21 cellular contexts compared by ENCODE assay signal in the genomic region with DNA sequence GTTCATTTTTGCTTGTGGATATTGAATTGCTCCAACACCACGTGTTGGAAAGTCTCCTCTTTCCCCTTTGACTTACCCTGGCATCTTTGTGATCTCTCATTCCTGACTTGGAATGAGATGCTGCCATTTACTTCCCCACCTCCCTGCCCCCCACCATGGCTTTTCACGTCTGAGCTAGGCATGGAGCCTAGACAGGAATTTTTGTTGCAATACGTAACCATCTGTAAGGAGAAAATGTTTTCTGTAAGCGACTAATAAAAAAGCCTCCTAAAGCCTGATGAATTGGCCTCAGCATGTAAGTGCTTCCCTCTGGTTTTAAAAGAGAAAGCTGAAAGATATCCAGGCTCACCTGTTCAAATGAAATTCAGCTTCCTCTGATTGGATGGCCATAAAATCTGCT.
DNase-seq lines count a peak whose midpoint lies in the region; ATAC-seq and TF ChIP-seq lines count a peak whose summit lies in the region.
"Had no signal": no experiment of that assay in that cellular context is flagged by ENCODE, and none has a peak within 500 bp of the region (broad histone marks: within the 10 kb centered on the region; RNA-seq: fewer than 3 reads in every experiment).

No MANE protein-coding gene starts in this region.

- no peaks in the 10 kb centered on the region for H3K9me3 ChIP-seq in neural progenitor cell (ENCODE audit: low read depth)

- ATAC-seq in GM18498 (IDR thresholded peaks at IDR 0.05; ENCODE audit: unreplicated experiment) = no peak
- ATAC-seq: Panc1 had no signal

- no peak overlapping the region for H2AFZ ChIP-seq in neural progenitor cell (replicated peaks)

- H3K4me1 Mint-ChIP-seq in neural progenitor cell = peaks cover 16% of the 10 kb centered on the region

- H3K36me3 ChIP-seq in neural progenitor cell = no peaks in the 10 kb centered on the region
- H3K36me3 ChIP-seq: BE2C, MG63 had no signal

- peak overlapping the region; percentile 76 for H3K27ac Mint-ChIP-seq in neural progenitor cell

- no peak overlapping the region for H3K9ac ChIP-seq in neural progenitor cell

- H3K9me3 Mint-ChIP-seq in neural progenitor cell = no peaks in the 10 kb centered on the region

- peaks cover 18% of the 10 kb centered on the region for H3F3A ChIP-seq in neural progenitor cell (ENCODE audit: low read depth)

- H3K79me2 ChIP-seq in neural progenitor cell (ENCODE audit: low read depth) = no peaks in the 10 kb centered on the region

- H3K4me3 ChIP-seq in neural progenitor cell = no peak overlapping the region
- H3K4me3 ChIP-seq: MG63 had no signal

- no peak for TF ChIP-seq CTCF in neural progenitor cell (IDR thresholded peaks at IDR 0.05)

- no peak overlapping the region for H3K4me3 Mint-ChIP-seq in neural progenitor cell

- H3K27me3 ChIP-seq in neural progenitor cell = no peaks in the 10 kb centered on the region
- H3K27me3 ChIP-seq: BE2C, MG63 had no signal

- H3K36me3 Mint-ChIP-seq in neural progenitor cell = no peaks in the 10 kb centered on the region

- no peak overlapping the region for H3K4me2 ChIP-seq in neural progenitor cell

- H3K4me1 ChIP-seq in neural progenitor cell = peaks cover 16% of the 10 kb centered on the region

- no peaks in the 10 kb centered on the region for H4K20me1 ChIP-seq in neural progenitor cell (ENCODE audit: low read depth)

- DNase-seq in DMS153 treated with DMSO at 0.1 percent for 48 hours (lab: John Stamatoyannopoulos, UW; ENCODE audit: unreplicated experiment) (peak; percentile 4), DMS153 (lab: John Stamatoyannopoulos, UW) (no peak), NCI-H2029 (lab: John Stamatoyannopoulos, UW) (peak; percentile 69), astrocyte of the hippocampus (ENCODE audit: low read depth, low spot score) (peak; percentile 73), neural progenitor cell (ENCODE audit: low spot score) (no peak), NCI-H524 treated with DMSO at 0.1 percent for 48 hours (lab: John Stamatoyannopoulos, UW) (no peak), medulla oblongata (ENCODE audit: extremely low spot score) (no peak)
- DNase-seq: BE2C, GF-D8, HCEC 1CT, KG1, MG63, NCI-H146, NCI-H1930, NCI-H226, NCI-H524, T-helper 1 cell had no signal

- peaks cover 5% of the 10 kb centered on the region for H3K27me3 Mint-ChIP-seq in neural progenitor cell (ENCODE audit: insufficient read depth, low read depth)

- H3K27ac ChIP-seq in neural progenitor cell = no peak overlapping the region
- H3K27ac ChIP-seq: 22Rv1, RWPE1 had no signal

Comparison
In these comparisons a context has a peak if more than half of its experiments do, and no peak if none do; other contexts are left out.
1. DNase-seq: peak in DMS153 treated with DMSO at 0.1 percent for 48 hours (single experiment), NCI-H2029 (single experiment) and astrocyte of the hippocampus (single experiment); none in DMS153 (single experiment), neural progenitor cell (single experiment), NCI-H524 treated with DMSO at 0.1 percent for 48 hours (single experiment) and medulla oblongata (single experiment).